ENCODE assay signal across 8 cellular contexts in the genomic region with DNA sequence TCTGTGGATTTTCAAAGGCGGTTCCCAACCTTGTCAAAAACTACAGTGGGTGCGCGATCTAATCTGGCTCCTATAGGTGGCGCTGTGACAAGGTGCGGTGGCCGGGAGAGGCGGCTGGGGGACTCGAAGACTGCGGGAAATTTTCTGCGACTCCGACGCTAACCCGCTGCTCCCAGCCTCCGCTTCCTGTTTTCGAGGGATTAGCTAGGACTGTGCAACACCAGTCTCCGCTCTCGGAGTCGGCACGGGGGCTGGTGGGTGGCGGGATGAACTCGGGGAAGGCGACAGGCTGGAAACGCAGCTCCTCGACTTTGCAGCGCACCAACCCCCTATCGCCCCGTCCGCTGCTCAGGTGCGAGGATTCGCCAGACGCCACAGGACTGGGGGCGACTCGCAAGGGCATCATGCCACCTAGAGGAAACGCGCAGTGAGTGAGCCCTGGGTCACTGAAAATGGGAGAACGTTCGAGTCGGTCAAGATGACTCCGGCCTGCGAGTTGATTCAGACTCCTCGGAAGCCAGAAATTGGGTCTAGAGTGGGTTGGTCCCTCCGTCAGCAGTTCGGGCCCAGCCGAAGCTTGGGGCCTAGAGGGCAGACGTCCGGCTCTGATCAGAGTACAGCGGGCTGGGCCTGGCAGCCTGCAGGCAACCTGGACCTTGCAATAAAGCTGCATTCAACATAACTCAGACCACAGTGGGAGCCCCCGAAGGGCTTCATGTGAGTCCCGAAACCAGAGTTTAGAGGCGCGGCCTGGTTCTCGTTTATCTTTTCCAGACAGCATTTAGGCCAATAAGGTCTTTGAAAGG. TPM values are rescaled to one million over a fixed set of nuclear protein-coding genes. Genes with fewer than 3 reads are reported as not detected.
DNase-seq lines count a peak whose midpoint lies in the region; ATAC-seq, FAIRE-seq and TF ChIP-seq lines count a peak whose summit lies in the region.

No MANE protein-coding gene starts in this region.

- H3K9me3 Mint-ChIP-seq in CD4-positive, alpha-beta T cell, result no peaks in the 10 kb centered on the region
- peaks cover 4% of the 10 kb centered on the region for H3K9me3 Mint-ChIP-seq in activated T-helper 17 cell treated with anti-CD3 and anti-CD28 coated beads, Interleukin-2, amount 50 U/mL, for 72 hours
- H3K9me3 Mint-ChIP-seq in activated CD8-positive, alpha-beta memory T cell treated with anti-CD3 and anti-CD28 coated beads, Interleukin-2, amount 10 ng/mL, durations not matched to agents 7 days and 5 days (ENCODE audit: low read depth), result peaks cover 4% of the 10 kb centered on the region

- intact Hi-C loops in CD4-positive, alpha-beta T cell (cut with DNase I, micrococcal nuclease), result no loop called here
- intact Hi-C loops in kidney (cut with DNase I), result no loop called here

- H3K27me3 Mint-ChIP-seq in CD4-positive, alpha-beta T cell, result peaks cover 99% of the 10 kb centered on the region
- peaks cover 75% of the 10 kb centered on the region for H3K27me3 Mint-ChIP-seq in activated T-helper 17 cell treated with anti-CD3 and anti-CD28 coated beads, Interleukin-2, amount 50 U/mL, for 72 hours
- H3K27me3 Mint-ChIP-seq in activated CD8-positive, alpha-beta memory T cell treated with anti-CD3 and anti-CD28 coated beads, Interleukin-2, amount 10 ng/mL, durations not matched to agents 7 days and 5 days, result peaks cover 95% of the 10 kb centered on the region

- H3K36me3 ChIP-seq in kidney (ENCODE audit: control insufficient read depth in 1 of 2, insufficient read depth in 2 of 2, low read length in 2 of 2), result no peaks in the 10 kb centered on the region

- H3K27ac ChIP-seq in CD4-positive, alpha-beta T cell (ENCODE audit: low read depth, low read length), result no peak overlapping the region
- H3K27ac ChIP-seq in kidney (ENCODE audit: low read depth in 2 of 2, low read length in 2 of 2), result no peak overlapping the region

- no peak for FAIRE-seq in kidney (lab: Jason Lieb, UNC)

- H3K4me1 ChIP-seq in kidney (ENCODE audit: control insufficient read depth in 1 of 2, insufficient read depth in 1 of 2, low read depth in 1 of 2, low read length in 2 of 2), result peaks cover 0 to 6% of the 10 kb centered on the region in 2 donors

- no peak overlapping the region for H3K4me3 ChIP-seq in kidney (ENCODE audit: low read length in 2 of 2)

- TF ChIP-seq CTCF in CD4-positive, alpha-beta T cell (IDR thresholded peaks at IDR 0.05), result no peak
- peak; percentile 23 for TF ChIP-seq CTCF in kidney (IDR thresholded peaks at IDR 0.05; ENCODE audit: borderline replicate concordance, extremely low read depth, insufficient read depth)

- H3K27ac Mint-ChIP-seq in CD4-positive, alpha-beta T cell, result no peak overlapping the region
- H3K27ac Mint-ChIP-seq in activated T-helper 17 cell treated with anti-CD3 and anti-CD28 coated beads, Interleukin-2, amount 50 U/mL, for 72 hours, result no peak overlapping the region
- H3K27ac Mint-ChIP-seq in activated CD8-positive, alpha-beta memory T cell treated with anti-CD3 and anti-CD28 coated beads, Interleukin-2, amount 10 ng/mL, durations not matched to agents 7 days and 5 days, result no peak overlapping the region

- H3K9ac ChIP-seq in kidney (ENCODE audit: low read length in 2 of 2), result no peak overlapping the region

- DNase-seq in CD4-positive, alpha-beta T cell, result no peak
- DNase-seq in kidney (peak; percentile 68), A172 (ENCODE audit: low spot score) (no peak), GM19240 (ENCODE audit: insufficient read length, low spot score) (no peak)
- no peak for DNase-seq in activated CD8-positive, alpha-beta memory T cell treated with anti-CD3 and anti-CD28 coated beads, Interleukin-2, amount 10 ng/mL, durations not matched to agents 7 days and 5 days

- H3K9me3 ChIP-seq in CD4-positive, alpha-beta T cell (ENCODE audit: control insufficient read depth, low read length), result peaks cover 12% of the 10 kb centered on the region
- no peaks in the 10 kb centered on the region for H3K9me3 ChIP-seq in kidney (ENCODE audit: control insufficient read depth in 1 of 2, low read length in 2 of 2)

- POLR2A ChIA-PET in CD4-positive, alpha-beta T cell (lab: Charles Lee), result no interaction called here

- no peak for ATAC-seq in CD4-positive, alpha-beta T cell (ENCODE audit: poor library complexity)
- ATAC-seq in HG03354 (IDR thresholded peaks at IDR 0.05; ENCODE audit: poor library complexity, severe bottlenecking, unreplicated experiment) (peak; percentile 44), HG03565 (IDR thresholded peaks at IDR 0.05; ENCODE audit: unreplicated experiment) (no peak)
- ATAC-seq in activated T-helper 17 cell treated with anti-CD3 and anti-CD28 coated beads, Interleukin-2, amount 50 U/mL, for 72 hours (replicated peaks), result no peak
- ATAC-seq in activated CD8-positive, alpha-beta memory T cell treated with anti-CD3 and anti-CD28 coated beads, Interleukin-2, amount 10 ng/mL, durations not matched to agents 7 days and 5 days, result no peak

- CTCF ChIA-PET in CD4-positive, alpha-beta T cell (lab: Charles Lee), result no interaction called here
- CTCF ChIA-PET in activated CD8-positive, alpha-beta memory T cell treated with anti-CD3 and anti-CD28 coated beads, Interleukin-2, amount 10 ng/mL, durations not matched to agents 7 days and 5 days (lab: Charles Lee), result interaction anchor here (1.1 kb wide), 1 partner anchor 286 kb away, joined by 3 read pairs; no protein-coding TSS in a partner anchor

- peaks cover 38% of the 10 kb centered on the region for H3K4me1 Mint-ChIP-seq in CD4-positive, alpha-beta T cell (ENCODE audit: low read depth)
- H3K4me1 Mint-ChIP-seq in activated T-helper 17 cell treated with anti-CD3 and anti-CD28 coated beads, Interleukin-2, amount 50 U/mL, for 72 hours, result peaks cover 6% of the 10 kb centered on the region
- peaks cover 3% of the 10 kb centered on the region for H3K4me1 Mint-ChIP-seq in activated CD8-positive, alpha-beta memory T cell treated with anti-CD3 and anti-CD28 coated beads, Interleukin-2, amount 10 ng/mL, durations not matched to agents 7 days and 5 days

- H3K27me3 ChIP-seq in CD4-positive, alpha-beta T cell (ENCODE audit: control insufficient read depth, insufficient read depth, low read length), result peaks cover 100% of the 10 kb centered on the region

- peak overlapping the region; percentile 20 for H3K4me3 Mint-ChIP-seq in CD4-positive, alpha-beta T cell
- H3K4me3 Mint-ChIP-seq in activated T-helper 17 cell treated with anti-CD3 and anti-CD28 coated beads, Interleukin-2, amount 50 U/mL, for 72 hours, result peak overlapping the region; percentile 18
- no peak overlapping the region for H3K4me3 Mint-ChIP-seq in activated CD8-positive, alpha-beta memory T cell treated with anti-CD3 and anti-CD28 coated beads, Interleukin-2, amount 10 ng/mL, durations not matched to agents 7 days and 5 days

- no peaks in the 10 kb centered on the region for H3K36me3 Mint-ChIP-seq in CD4-positive, alpha-beta T cell (ENCODE audit: low read depth)
- H3K36me3 Mint-ChIP-seq in activated T-helper 17 cell treated with anti-CD3 and anti-CD28 coated beads, Interleukin-2, amount 50 U/mL, for 72 hours (ENCODE audit: low read depth), result peaks cover 5% of the 10 kb centered on the region
- H3K36me3 Mint-ChIP-seq in activated CD8-positive, alpha-beta memory T cell treated with anti-CD3 and anti-CD28 coated beads, Interleukin-2, amount 10 ng/mL, durations not matched to agents 7 days and 5 days, result peaks cover 4% of the 10 kb centered on the region

RNA-seq across cellular contexts. Expression of gene PAX9, which starts 5.5 kb away (rescaled TPM):
- not detected for total RNA-seq in CD4-positive, alpha-beta T cell
- total RNA-seq in activated T-helper 17 cell treated with anti-CD3 and anti-CD28 coated beads, Interleukin-2, amount 50 U/mL, for 72 hours, result not detected
- total RNA-seq in kidney, result 0.19 TPM
- not detected for polyA plus RNA-seq in kidney (ENCODE audit: insufficient read depth, low read depth, low replicate concordance)
- total RNA-seq in activated CD8-positive, alpha-beta memory T cell treated with anti-CD3 and anti-CD28 coated beads, Interleukin-2, amount 10 ng/mL, durations not matched to agents 7 days and 5 days, result not detected
- total RNA-seq in A172 (2014; rRNA removed; shearing (Covaris generic)), result not detected in 2 replicates
